Comparison of ENCODE assay signal across 10 cellular contexts in the genomic region with DNA sequence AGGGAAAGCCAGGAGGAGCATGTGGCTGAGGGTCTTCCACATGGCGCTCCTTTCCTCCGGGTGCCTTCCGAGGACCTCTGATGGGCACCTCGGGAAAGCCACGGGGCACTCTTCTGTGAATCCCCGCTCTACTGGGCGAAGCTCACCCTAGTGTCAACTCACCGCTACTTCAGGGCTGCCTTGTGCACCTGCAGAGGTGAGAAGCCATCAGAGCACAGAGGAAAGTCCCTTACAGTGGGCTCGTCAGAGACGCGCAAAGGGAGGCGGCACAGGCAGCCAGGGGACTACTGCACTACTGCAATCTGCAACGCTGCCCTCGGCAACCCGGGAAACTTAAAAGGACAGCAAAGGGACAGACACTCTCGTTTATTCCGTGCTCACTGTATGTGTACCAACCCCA. TPM values are rescaled to one million over a fixed set of nuclear protein-coding genes. Genes with fewer than 3 reads are reported as not detected.
DNase-seq lines count a peak whose midpoint lies in the region; ATAC-seq lines count a peak whose summit lies in the region.
"Not testable (repeated sequence)": the region's sequence is repeated elsewhere in the genome, so short reads cannot be mapped to it uniquely, and the experiment has no call there.
"Had no signal": no experiment of that assay in that cellular context is flagged by ENCODE, and none has a peak within 500 bp of the region (broad histone marks: within the 10 kb centered on the region; RNA-seq: fewer than 3 reads in every experiment).

No MANE protein-coding gene starts in this region.

- DNase-seq in activated naive CD4-positive, alpha-beta T cell treated with anti-CD3 and anti-CD28 coated beads, Interleukin-2, amount 50 U/mL, for 72 hours (ENCODE audit: low spot score in 2 of 2); stimulated activated naive CD8-positive, alpha-beta T cell treated with anti-CD3 and anti-CD28 coated beads, Interleukin-15, Interleukin-2, amounts not matched to agents 100 U/mL and 50 U/mL, for 24 hours: not testable (repeated sequence)

- not testable (repeated sequence) for H3K36me3 Mint-ChIP-seq in activated naive CD4-positive, alpha-beta T cell treated with anti-CD3 and anti-CD28 coated beads, Interleukin-2, amount 50 U/mL, for 72 hours

- ATAC-seq in GM18520 (IDR thresholded peaks at IDR 0.05; ENCODE audit: unreplicated experiment) (peak; percentile 35), GM19397 (IDR thresholded peaks at IDR 0.05; ENCODE audit: unreplicated experiment) (peak; percentile 24), GM21619 (IDR thresholded peaks at IDR 0.05; ENCODE audit: unreplicated experiment) (peak; percentile 21), HG02852 (IDR thresholded peaks at IDR 0.05; ENCODE audit: unreplicated experiment) (peak; percentile 25), HG03108 (IDR thresholded peaks at IDR 0.05; ENCODE audit: unreplicated experiment) (peak; percentile 25), HG03558 (IDR thresholded peaks at IDR 0.05; ENCODE audit: extremely low read depth, unreplicated experiment) (peak; percentile 19)
- peak; percentile 16 to 21 for ATAC-seq in activated naive CD4-positive, alpha-beta T cell treated with anti-CD3 and anti-CD28 coated beads, Interleukin-2, amount 50 U/mL, for 72 hours
- ATAC-seq in stimulated activated naive CD8-positive, alpha-beta T cell treated with anti-CD3 and anti-CD28 coated beads, Interleukin-15, Interleukin-2, amounts not matched to agents 100 U/mL and 50 U/mL, for 24 hours = peak; percentile 26

- H3K27ac Mint-ChIP-seq in activated naive CD4-positive, alpha-beta T cell treated with anti-CD3 and anti-CD28 coated beads, Interleukin-2, amount 50 U/mL, for 72 hours = not testable (repeated sequence)

- not testable (repeated sequence) for H3K9me3 Mint-ChIP-seq in activated naive CD4-positive, alpha-beta T cell treated with anti-CD3 and anti-CD28 coated beads, Interleukin-2, amount 50 U/mL, for 72 hours

RNA-seq across cellular contexts. Expression of a gene that starts 1.4 kb away (rescaled TPM):
- total RNA-seq in activated naive CD4-positive, alpha-beta T cell treated with anti-CD3 and anti-CD28 coated beads, Interleukin-2, amount 50 U/mL, for 72 hours = 10 to 100 TPM in 1 of 2 donors, 1 to 10 TPM in 1; 9.8 to 73.2 TPM
- total RNA-seq: Caco-2 had no signal

RNA-seq across cellular contexts. Expression of a gene that starts 50.5 kb away (rescaled TPM):
- 1 to 10 TPM in 1 of 2 donors, not detected in 1; 2.1 TPM for total RNA-seq in activated naive CD4-positive, alpha-beta T cell treated with anti-CD3 and anti-CD28 coated beads, Interleukin-2, amount 50 U/mL, for 72 hours
- total RNA-seq: Caco-2, left cardiac atrium had no signal
